Comparison of ENCODE assay signal across 22 cellular contexts in the genomic region with DNA sequence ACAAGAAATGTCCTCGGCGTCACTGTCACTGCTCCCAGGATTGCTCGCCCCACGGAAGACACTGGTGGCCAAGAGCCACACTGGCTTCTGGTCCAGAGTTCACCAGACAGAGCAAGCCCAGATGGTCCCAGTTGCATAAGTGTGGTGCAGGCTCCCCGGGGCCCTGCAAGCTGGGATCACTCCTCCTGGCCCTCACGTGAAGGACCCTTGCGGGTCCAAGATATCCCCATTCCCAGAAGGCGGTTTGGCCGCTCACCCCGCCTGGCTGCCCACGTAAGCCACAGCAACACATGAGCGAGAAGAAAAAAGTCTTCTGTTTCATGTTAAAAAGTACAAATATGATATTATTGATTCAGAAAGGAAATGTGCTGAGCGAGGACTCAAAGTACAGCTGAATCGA.
"Had no signal": no experiment of that assay in that cellular context is flagged by ENCODE, and none has a peak within 500 bp of the region (broad histone marks: within the 10 kb centered on the region; RNA-seq: fewer than 3 reads in every experiment).

No MANE protein-coding gene starts in this region.

- H3K36me3 ChIP-seq: colonic mucosa, lower lobe of right lung, neutrophil, tibial artery, upper lobe of left lung, uterus had no signal

- H3K27ac ChIP-seq: colonic mucosa, lower lobe of right lung, neutrophil, psoas muscle, tibial artery, upper lobe of left lung, uterus had no signal

- H3K9me3 ChIP-seq: colonic mucosa, lower lobe of right lung, neutrophil, psoas muscle, tibial artery, uterus had no signal

- H3K4me1 ChIP-seq: colonic mucosa, psoas muscle, uterus had no signal

- H3K4me2 ChIP-seq: smooth muscle cell had no signal

- DNase-seq: colonic mucosa; dermis blood vessel endothelial cell; endodermal cell; erythroblast; foreskin melanocyte; hypothalamus; kidney glomerular epithelial cell; lower lobe of right lung; mesendoderm; naive B cell; nephron progenitor cell; psoas muscle; retina; stimulated activated CD4-positive, alpha-beta T cell treated with anti-CD3 and anti-CD28 coated beads, Interleukin-2, amount 100 ng/mL, for 48 hours; stimulated activated CD8-positive, alpha-beta memory T cell treated with anti-CD3 and anti-CD28 coated beads, Interleukin-4, amount 100 ng/mL, for 48 hours; tibial artery; uterus had no signal

- H3K4me3 ChIP-seq: colonic mucosa, lower lobe of right lung, psoas muscle, smooth muscle cell, tibial artery, upper lobe of left lung, uterus had no signal

- ATAC-seq: left lobe of liver; lower lobe of right lung; psoas muscle; stimulated activated effector memory CD8-positive, alpha-beta T cell treated with anti-CD3 and anti-CD28 coated beads, Interleukin-12 subunit alpha, Interleukin-12 subunit beta, amount 100 ng/mL, for 72 hours had no signal

- H3K27me3 ChIP-seq: colonic mucosa, neutrophil, tibial artery, upper lobe of left lung, uterus had no signal
